In genomic region chr19:52527954-52528326, GRCh38 we compare ENCODE assay signal across 8 cellular contexts. TPM values are rescaled to one million over a fixed set of nuclear protein-coding genes. Genes with fewer than 3 reads are reported as not detected.
DNase-seq lines count a peak whose midpoint lies in the region; ATAC-seq, FAIRE-seq and TF ChIP-seq lines count a peak whose summit lies in the region.

No MANE protein-coding gene starts in this region.

- DNase-seq in Right ventricle myocardium inferior (ENCODE audit: missing footprints) (no peak), cardiac septum (ENCODE audit: low spot score) (no peak), keratinocyte (ENCODE audit: low read depth, low spot score) (no peak), SHP77 (lab: John Stamatoyannopoulos, UW) (no peak)
- no peak for DNase-seq in stimulated activated naive B cell treated with anti-CD40 and anti-IgM and Interleukin-4, amounts not matched to agents 10 μg/mL and 1 μg/mL and 100 μg/mL, for 72 hours
- no peak for DNase-seq in activated effector memory CD4-positive, alpha-beta T cell treated with anti-CD3 and anti-CD28 coated beads, Interleukin-2, amount 50 U/mL, for 16 hours

- no peaks in the 10 kb centered on the region for H3K36me3 ChIP-seq in HUES64 (ENCODE audit: insufficient read depth, low read length)
- H3K36me3 ChIP-seq in keratinocyte (ENCODE audit: control insufficient read depth in 2 of 2, extremely low read depth in 1 of 2, insufficient read depth in 2 of 2, low read length in 2 of 2), result peaks cover 1 to 2% of the 10 kb centered on the region in 2 experiments

- ATAC-seq in Right ventricle myocardium inferior, result peak; percentile 24
- ATAC-seq in stimulated activated naive B cell treated with anti-CD40 and anti-IgM and Interleukin-4, amounts not matched to agents 10 μg/mL and 1 μg/mL and 100 μg/mL, for 72 hours (replicated peaks), result peak in 1 of 2 donors; percentile 3

- no peak for FAIRE-seq in keratinocyte (lab: Jason Lieb, UNC)

- intact Hi-C loops in Right ventricle myocardium inferior (cut with DNase I) (loop anchor here (1.0 to 5.0 kb wide), 2 partner anchors 42 to 209 kb away; partner anchors contain the start of genes ZNF611 and ZNF701), cardiac septum (cut with DNase I) (loop anchor here (1.0 to 5.0 kb wide), 3 partner anchors 7 to 131 kb away; partner anchors contain the start of genes ZNF528 and ZNF701)

- H3K27me3 ChIP-seq in HUES64 (ENCODE audit: insufficient read depth, low read length) (no peaks in the 10 kb centered on the region), keratinocyte (ENCODE audit: control insufficient read depth, extremely low read depth, insufficient read depth, low read length) (no peaks in the 10 kb centered on the region)

- peaks cover 21% of the 10 kb centered on the region for H3K4me1 Mint-ChIP-seq in brain
- peaks cover 17 to 21% of the 10 kb centered on the region in 2 donors for H3K4me1 Mint-ChIP-seq in stimulated activated naive B cell treated with anti-CD40 and anti-IgM and Interleukin-4, amounts not matched to agents 10 μg/mL and 1 μg/mL and 100 μg/mL, for 72 hours

- H3K4me3 Mint-ChIP-seq in brain, result peak overlapping the region; percentile 94 to 99 (median 98)
- peak overlapping the region; percentile 97 to 99 for H3K4me3 Mint-ChIP-seq in stimulated activated naive B cell treated with anti-CD40 and anti-IgM and Interleukin-4, amounts not matched to agents 10 μg/mL and 1 μg/mL and 100 μg/mL, for 72 hours

- no peak for TF ChIP-seq CTCF in brain (conservative IDR thresholded peaks at IDR 0.05)
- no peak for TF ChIP-seq CTCF in keratinocyte (optimal IDR thresholded peaks at IDR 0.05 in 1 of 3, IDR thresholded peaks at IDR 0.05 in 1 of 3, conservative IDR thresholded peaks at IDR 0.05 in 1 of 3; ENCODE audit: extremely low read depth in 1 of 3, insufficient read depth in 2 of 3, low read length in 3 of 3)

- H3K27ac Mint-ChIP-seq in brain, result peak overlapping the region; percentile 64 to 96 (median 95)
- peak overlapping the region; percentile 99 for H3K27ac Mint-ChIP-seq in stimulated activated naive B cell treated with anti-CD40 and anti-IgM and Interleukin-4, amounts not matched to agents 10 μg/mL and 1 μg/mL and 100 μg/mL, for 72 hours

- H3K79me2 ChIP-seq in keratinocyte (ENCODE audit: control insufficient read depth, insufficient read depth, low read length), result peaks cover 25% of the 10 kb centered on the region

- H3K4me2 ChIP-seq in keratinocyte (ENCODE audit: control insufficient read depth, extremely low read depth, insufficient read depth, low read depth, low read length), result peak overlapping the region; percentile 86

- peak overlapping the region; percentile 86 for H2AFZ ChIP-seq in keratinocyte (ENCODE audit: control insufficient read depth, low read length)

- no peak overlapping the region for H3K27ac ChIP-seq in HUES64 (ENCODE audit: low read depth, low read length)
- peak overlapping the region; percentile 81 for H3K27ac ChIP-seq in keratinocyte (ENCODE audit: control insufficient read depth, insufficient read depth, low read length)

- H3K4me3 ChIP-seq in HUES64 (ENCODE audit: low read length), result peak overlapping the region; percentile 96
- peak overlapping the region; percentile 63 to 75 (median 71) for H3K4me3 ChIP-seq in keratinocyte (ENCODE audit: control insufficient read depth in 2 of 3, extremely low read depth in 1 of 3, insufficient read depth in 2 of 3, low read depth in 1 of 3, low read length in 3 of 3)

- H3K9me1 ChIP-seq in keratinocyte (ENCODE audit: control insufficient read depth, extremely low read depth, insufficient read depth, low read length), result no peaks in the 10 kb centered on the region

- H3K4me1 ChIP-seq in HUES64 (ENCODE audit: insufficient read depth, low read length) (no peaks in the 10 kb centered on the region), keratinocyte (ENCODE audit: control insufficient read depth, extremely low read depth, insufficient read depth, low read length) (peaks cover 5% of the 10 kb centered on the region)

- no peaks in the 10 kb centered on the region for H3K9me3 ChIP-seq in HUES64 (ENCODE audit: insufficient read depth, low read depth, low read length)
- H3K9me3 ChIP-seq in keratinocyte (ENCODE audit: control insufficient read depth, low read depth, low read length), result peaks cover 2% of the 10 kb centered on the region

- no peaks in the 10 kb centered on the region for H4K20me1 ChIP-seq in keratinocyte (ENCODE audit: control insufficient read depth, extremely low read depth, insufficient read depth, low read length)

- peaks cover 3% of the 10 kb centered on the region for H3K36me3 Mint-ChIP-seq in brain
- peaks cover 20 to 33% of the 10 kb centered on the region in 2 donors for H3K36me3 Mint-ChIP-seq in stimulated activated naive B cell treated with anti-CD40 and anti-IgM and Interleukin-4, amounts not matched to agents 10 μg/mL and 1 μg/mL and 100 μg/mL, for 72 hours

- dilution Hi-C loops in keratinocyte (cut with MboI; ENCODE audit: extremely low pct_ligation_motif_present, low sequenced_read_pairs), result no loop called here

- H3K9ac ChIP-seq in HUES64 (ENCODE audit: low read depth, low read length) (peak overlapping the region; percentile 80), keratinocyte (ENCODE audit: control insufficient read depth, extremely low read depth, insufficient read depth, low read length) (peak overlapping the region; percentile 85)

- H3K9me3 Mint-ChIP-seq in brain, result peaks cover 0 to 3% (median 0%) of the 10 kb centered on the region in 5 experiments
- peaks cover 3 to 6% of the 10 kb centered on the region in 2 donors for H3K9me3 Mint-ChIP-seq in stimulated activated naive B cell treated with anti-CD40 and anti-IgM and Interleukin-4, amounts not matched to agents 10 μg/mL and 1 μg/mL and 100 μg/mL, for 72 hours

- under 1% methylated on average over 23 of the region's 23 CpGs for WGBS in HUES64

- peaks cover 9% of the 10 kb centered on the region for H3K27me3 Mint-ChIP-seq in brain
- H3K27me3 Mint-ChIP-seq in stimulated activated naive B cell treated with anti-CD40 and anti-IgM and Interleukin-4, amounts not matched to agents 10 μg/mL and 1 μg/mL and 100 μg/mL, for 72 hours, result no peaks in the 10 kb centered on the region

RNA-seq across cellular contexts. Expression of gene ZNF808, which starts 0.5 kb away (rescaled TPM):
- total RNA-seq in Right ventricle myocardium inferior, result 30.9 TPM
- 30.5 TPM for total RNA-seq in cardiac septum
- polyA plus RNA-seq in HUES64 (2013, experiment 1 of 2), result 5.1 TPM
- polyA plus RNA-seq in HUES64 (2013, experiment 2 of 2), result 6.3 TPM
- polyA plus RNA-seq in brain (ENCODE audit: insufficient read depth, low read depth, low replicate concordance), result 1.8 TPM
- polyA plus RNA-seq in keratinocyte, result 5.7 to 6.8 TPM (median 5.8 TPM) in 3 replicates
- 5.4 TPM for polyA plus RNA-seq in keratinocyte (2011; ENCODE audit: low read depth)
- polyA plus RNA-seq in keratinocyte (2011; cell fraction: cytosol; rRNA removed), result 2.7 and 5.4 TPM in 2 replicates
- 14.1 and 15.9 TPM in 2 replicates for polyA plus RNA-seq in keratinocyte (2011; cell fraction: nucleus; rRNA removed)
- polyA plus RNA-seq in keratinocyte (2012; ENCODE audit: low replicate concordance), result 2.7 and 3.9 TPM in 2 replicates
- 6.9 to 29.1 TPM (median 16.7 TPM) in 3 replicates for polyA minus RNA-seq in keratinocyte
- polyA minus RNA-seq in keratinocyte (2011; cell fraction: cytosol; rRNA and poly(A)+ RNA removed), result 8.2 TPM
- 16.4 and 32.1 TPM in 2 replicates for polyA minus RNA-seq in keratinocyte (2011; cell fraction: nucleus; rRNA and poly(A)+ RNA removed)

RNA-seq across cellular contexts. Expression of gene ZNF701, which starts 42.1 kb away (rescaled TPM):
- total RNA-seq in Right ventricle myocardium inferior, result 16.6 TPM
- 20.7 TPM for total RNA-seq in cardiac septum
- polyA plus RNA-seq in HUES64 (2013, experiment 1 of 2), result 6.9 TPM
- polyA plus RNA-seq in HUES64 (2013, experiment 2 of 2), result 8.5 TPM
- polyA plus RNA-seq in brain (ENCODE audit: insufficient read depth, low read depth, low replicate concordance), result 1.8 TPM
- polyA plus RNA-seq in keratinocyte, result 6.0 to 7.2 TPM (median 7.0 TPM) in 3 replicates
- polyA plus RNA-seq in keratinocyte (2011; ENCODE audit: low read depth), result 2.3 TPM
- 2.0 and 4.4 TPM in 2 replicates for polyA plus RNA-seq in keratinocyte (2011; cell fraction: cytosol; rRNA removed)
- polyA plus RNA-seq in keratinocyte (2011; cell fraction: nucleus; rRNA removed), result 12.8 and 13.2 TPM in 2 replicates
- polyA plus RNA-seq in keratinocyte (2012; ENCODE audit: low replicate concordance), result 3.9 and 7.6 TPM in 2 replicates
- 4.2 to 21.3 TPM (median 13.1 TPM) in 3 replicates for polyA minus RNA-seq in keratinocyte
- 5.9 TPM for polyA minus RNA-seq in keratinocyte (2011; cell fraction: cytosol; rRNA and poly(A)+ RNA removed)
- 11.1 and 18.2 TPM in 2 replicates for polyA minus RNA-seq in keratinocyte (2011; cell fraction: nucleus; rRNA and poly(A)+ RNA removed)
